Comparison of ENCODE assay signal across 15 cellular contexts in genomic region chr7:556837-557555, GRCh38. TPM values are rescaled to one million over a fixed set of nuclear protein-coding genes. Genes with fewer than 3 reads are reported as not detected.
DNase-seq lines count a peak whose midpoint lies in the region; FAIRE-seq and TF ChIP-seq lines count a peak whose summit lies in the region.
"Had no signal": no experiment of that assay in that cellular context is flagged by ENCODE, and none has a peak within 500 bp of the region (broad histone marks: within the 10 kb centered on the region; RNA-seq: fewer than 3 reads in every experiment).

No MANE protein-coding gene starts in this region.

- no peak overlapping the region for H2BK120ac ChIP-seq in H1 (replicated peaks; ENCODE audit: low read depth, low read length)
- H2BK120ac ChIP-seq in neuronal stem cell (ENCODE audit: low read depth, low read length): no peak overlapping the region

- H2BK5ac ChIP-seq in H1 (ENCODE audit: low read depth, low read length) (0 out of 2 replicates have a peak overlapping the region, but pooled peaks have one; percentile 35), neuronal stem cell (ENCODE audit: low read length) (peak overlapping the region; percentile 22)

- H3K4me1 ChIP-seq in ascending aorta (peaks cover 8 to 15% of the 10 kb centered on the region in 2 donors), H1 (replicated peaks in 1 of 4; ENCODE audit: control insufficient read depth in 3 of 4, insufficient read depth in 4 of 4, low read length in 3 of 4) (no peaks in the 10 kb centered on the region), neuronal stem cell (ENCODE audit: control insufficient read depth in 2 of 2, insufficient read depth in 1 of 2, low read depth in 1 of 2, low read length in 2 of 2) (no peaks in the 10 kb centered on the region), spleen (peaks cover 0 to 39% (median 15%) of the 10 kb centered on the region in 6 donors), tibial nerve (no peaks in the 10 kb centered on the region)
- H3K4me1 ChIP-seq: A549 had no signal

- H3K14ac ChIP-seq in H1 (ENCODE audit: insufficient read length) (no peak overlapping the region), neuronal stem cell (ENCODE audit: low read length) (no peak overlapping the region)

- H2AK5ac ChIP-seq in H1 (ENCODE audit: low read depth, low read length) (no peak overlapping the region), neuronal stem cell (ENCODE audit: low read depth, low read length) (peak overlapping the region; percentile 36)

- peak; percentile 48 for FAIRE-seq in HTR-8/SVneo (lab: Jason Lieb, UNC)
- no peak for FAIRE-seq in H1 (lab: Jason Lieb, UNC)
- FAIRE-seq: A549, H54 had no signal

- no peaks in the 10 kb centered on the region for H3K27me3 ChIP-seq in ascending aorta
- H3K27me3 ChIP-seq in H1 (replicated peaks in 1 of 4; ENCODE audit: control insufficient read depth in 3 of 4, extremely low read depth in 1 of 4, insufficient read depth in 3 of 4, low read length in 3 of 4): no peaks in the 10 kb centered on the region
- H3K27me3 ChIP-seq in neuronal stem cell (ENCODE audit: control insufficient read depth in 3 of 3, insufficient read depth in 3 of 3, low read depth in 1 of 3, low read length in 3 of 3): no peaks in the 10 kb centered on the region
- H3K27me3 ChIP-seq in MG63: no peaks in the 10 kb centered on the region
- no peaks in the 10 kb centered on the region for H3K27me3 ChIP-seq in spleen (replicated peaks in 1 of 7)
- H3K27me3 ChIP-seq in tibial nerve: no peaks in the 10 kb centered on the region
- H3K27me3 ChIP-seq: BLaER1 had no signal

- no peak overlapping the region for H3K56ac ChIP-seq in H1 (replicated peaks; ENCODE audit: insufficient read length, low read depth, low read length)

- TF ChIP-seq EP300 in H1 (IDR thresholded peaks at IDR 0.05; ENCODE audit: borderline replicate concordance in 1 of 2, low read depth in 2 of 2, low read length in 2 of 2) (no peak), tibial nerve (IDR thresholded peaks at IDR 0.05) (no peak)

- H3K79me1 ChIP-seq in H1 (ENCODE audit: low read depth, low read length): 0 out of 2 replicates have a peak, but pooled peaks cover 4% of the 10 kb centered on the region
- peaks cover 2% of the 10 kb centered on the region for H3K79me1 ChIP-seq in neuronal stem cell (ENCODE audit: low read depth, low read length)

- H2AFZ ChIP-seq in H1 (ENCODE audit: low read length): no peak overlapping the region
- H2AFZ ChIP-seq in neuronal stem cell (ENCODE audit: low read length): no peak overlapping the region

- H3K9ac ChIP-seq in H1 (replicated peaks in 1 of 4; ENCODE audit: extremely low read depth in 1 of 4, low read depth in 3 of 4, low read length in 3 of 4) (no peak overlapping the region), neuronal stem cell (ENCODE audit: low read depth, low read length, poor library complexity) (no peak overlapping the region)
- H3K9ac ChIP-seq: BLaER1 had no signal

- DNase-seq in HTR-8/SVneo (ENCODE audit: insufficient read length, low spot score) (no peak), ascending aorta (ENCODE audit: low spot score in 2 of 2) (no peak), H1 (ENCODE audit: low read depth in 1 of 2, low spot score in 2 of 2) (no peak), neuronal stem cell (ENCODE audit: low spot score) (no peak), MG63 (no peak), G401 (ENCODE audit: low spot score) (no peak), spleen (no peak), tibial nerve (ENCODE audit: low spot score in 2 of 2) (no peak)
- DNase-seq: CD8-positive, alpha-beta memory T cell; DMS53 had no signal

- TF ChIP-seq POLR2A in H1 (IDR thresholded peaks at IDR 0.05; ENCODE audit: control extremely low read depth in 1 of 2, low read depth in 2 of 2, low read length in 2 of 2): no peak
- TF ChIP-seq POLR2A in spleen (IDR thresholded peaks at IDR 0.05): no peak
- TF ChIP-seq POLR2A in tibial nerve (IDR thresholded peaks at IDR 0.05): no peak

- TF ChIP-seq RAD21 in H1 (IDR thresholded peaks at IDR 0.05 in 1 of 2, conservative IDR thresholded peaks at IDR 0.05 in 1 of 2; ENCODE audit: low read depth in 2 of 2, low read length in 2 of 2): no peak

- H3K9me3 ChIP-seq in ascending aorta: no peaks in the 10 kb centered on the region
- H3K9me3 ChIP-seq in H1 (ENCODE audit: insufficient read depth in 2 of 2, low read depth in 1 of 2, low read length in 1 of 2): peaks cover 0 to 5% of the 10 kb centered on the region in 2 experiments; a peak in 1 of 4 replicates
- peaks cover 5% of the 10 kb centered on the region in 2 donors for H3K9me3 ChIP-seq in neuronal stem cell (replicated peaks in 1 of 2; ENCODE audit: control insufficient read depth in 2 of 2, insufficient read depth in 1 of 2, low read depth in 1 of 2, low read length in 2 of 2)
- H3K9me3 ChIP-seq in MG63: no peaks in the 10 kb centered on the region
- H3K9me3 ChIP-seq in spleen: peaks cover 0 to 4% (median 0%) of the 10 kb centered on the region in 8 donors
- no peaks in the 10 kb centered on the region for H3K9me3 ChIP-seq in tibial nerve
- H3K9me3 ChIP-seq: A549, BLaER1 had no signal

- H3K18ac ChIP-seq in H1 (ENCODE audit: extremely low read depth, low read length): no peak overlapping the region
- H3K18ac ChIP-seq in neuronal stem cell (ENCODE audit: low read length): peak overlapping the region; percentile 1

- H4K5ac ChIP-seq in H1 (ENCODE audit: insufficient read length, low read depth, low read length): no peak overlapping the region

- H3K36me3 ChIP-seq in ascending aorta (no peaks in the 10 kb centered on the region), H1 (ENCODE audit: control insufficient read depth in 2 of 4, insufficient read depth in 4 of 4, low read length in 3 of 4) (no peaks in the 10 kb centered on the region), neuronal stem cell (replicated peaks in 1 of 2; ENCODE audit: control insufficient read depth in 2 of 2, insufficient read depth in 2 of 2, low read length in 2 of 2) (no peaks in the 10 kb centered on the region), MG63 (no peaks in the 10 kb centered on the region), spleen (peaks cover 0 to 11% (median 0%) of the 10 kb centered on the region in 6 donors), tibial nerve (no peaks in the 10 kb centered on the region)
- H3K36me3 ChIP-seq: BLaER1 had no signal

- H2BK12ac ChIP-seq in H1 (ENCODE audit: low read depth, low read length): no peak overlapping the region
- H2BK12ac ChIP-seq in neuronal stem cell (ENCODE audit: low read length): no peak overlapping the region

- no peak overlapping the region for H2BK20ac ChIP-seq in H1 (ENCODE audit: low read length)

- no peaks in the 10 kb centered on the region for H3K79me2 ChIP-seq in H1 (ENCODE audit: control insufficient read depth in 1 of 2, insufficient read depth in 2 of 2, low read length in 2 of 2)

- CTCF ChIA-PET in H1 (lab: Charles Lee; ENCODE audit: partially characterized antibody): interaction anchor here (1.2 kb wide), 1 partner anchor 230 kb away, joined by 5 read pairs; no protein-coding TSS in a partner anchor

- H4K8ac ChIP-seq in H1 (ENCODE audit: extremely low read depth, insufficient read depth, low read length): no peak overlapping the region; the same call in 1 of the 2 replicates
- no peak overlapping the region for H4K8ac ChIP-seq in neuronal stem cell (ENCODE audit: low read depth, low read length)

- H4K91ac ChIP-seq in H1 (replicated peaks; ENCODE audit: insufficient read length, low read length) (no peak overlapping the region), neuronal stem cell (ENCODE audit: low read depth, low read length, poor library complexity) (no peak overlapping the region)

- in situ Hi-C loops in G401 (cut with HindIII; ENCODE audit: low sequenced_read_pairs): no loop called here

- H3K27ac ChIP-seq in ascending aorta (peak overlapping the region; percentile 84 to 91), H1 (ENCODE audit: low read depth, low read length) (no peak overlapping the region), neuronal stem cell (replicated peaks; ENCODE audit: low read length) (no peak overlapping the region), spleen (no peak overlapping the region), tibial nerve (no peak overlapping the region)
- H3K27ac ChIP-seq: A549, BLaER1, HL-60 had no signal

- POLR2A ChIA-PET in H1 (lab: Charles Lee; ENCODE audit: partially characterized antibody): interaction anchor here (1.3 kb wide), 1 partner anchor 39 kb away, joined by 3 read pairs; no protein-coding TSS in a partner anchor

- H3K23ac ChIP-seq in H1 (ENCODE audit: insufficient read length) (no peak overlapping the region), neuronal stem cell (ENCODE audit: low read depth, low read length, poor library complexity) (no peak overlapping the region)

- peaks cover 0 to 3% of the 10 kb centered on the region in 2 experiments for H4K20me1 ChIP-seq in H1 (replicated peaks in 1 of 2; ENCODE audit: control insufficient read depth in 1 of 2, insufficient read depth in 2 of 2, low read length in 2 of 2)
- H4K20me1 ChIP-seq: BLaER1 had no signal

- H3K4me2 ChIP-seq in H1 (ENCODE audit: insufficient read depth in 1 of 2, low read depth in 2 of 2, low read length in 2 of 2) (no peak overlapping the region), neuronal stem cell (ENCODE audit: insufficient read depth, low read length, poor library complexity, severe bottlenecking) (no peak overlapping the region)
- H3K4me2 ChIP-seq: A549, BLaER1 had no signal

- WGBS in H1 (ENCODE audit: extremely low coverage in 1 of 2, insufficient coverage in 1 of 2, insufficient read length in 1 of 2, insufficient replicate concordance in 2 of 2, low coverage in 1 of 2, low lambda C conversion rate in 2 of 2, missing lambda C conversion rate in 1 of 2), 2 experiments: 95% methylated on average over 22 of the region's 32 CpGs; no CpG with 5 or more reads in 1 of the 2 experiments
- no CpG with 5 or more reads among the region's 32 CpGs for WGBS in neuronal stem cell (ENCODE audit: extremely low coverage in 2 of 2, insufficient read length in 2 of 2, insufficient replicate concordance in 1 of 2), 2 donors
- 85 to 91% (median 89%) methylated on average over 17 to 32 of the region's 32 CpGs for WGBS in spleen, 5 donors
- 90 to 92% methylated on average over 22 to 32 of the region's 32 CpGs for WGBS in tibial nerve, 2 donors

- no peak for TF ChIP-seq CTCF in ascending aorta (IDR thresholded peaks at IDR 0.05)
- TF ChIP-seq CTCF in H1 (IDR thresholded peaks at IDR 0.05; ENCODE audit: control extremely low read depth in 1 of 3, insufficient read depth in 1 of 3, low read depth in 1 of 3, low read length in 3 of 3): no peak
- no peak for TF ChIP-seq CTCF in spleen (IDR thresholded peaks at IDR 0.05 in 8 of 11, conservative IDR thresholded peaks at IDR 0.05 in 3 of 11)
- no peak for TF ChIP-seq CTCF in tibial nerve (IDR thresholded peaks at IDR 0.05)

- no peak overlapping the region for H2BK15ac ChIP-seq in H1 (ENCODE audit: low read length)
- H2BK15ac ChIP-seq in neuronal stem cell (ENCODE audit: low read length): no peak overlapping the region

- H3K4me3 ChIP-seq in ascending aorta: no peak overlapping the region
- no peak overlapping the region for H3K4me3 ChIP-seq in H1 (ENCODE audit: extremely low read depth in 1 of 4, insufficient read depth in 2 of 4, low read depth in 3 of 4, low read length in 4 of 4)
- no peak overlapping the region for H3K4me3 ChIP-seq in neuronal stem cell (ENCODE audit: low read length in 2 of 2)
- no peak overlapping the region for H3K4me3 ChIP-seq in MG63
- H3K4me3 ChIP-seq in spleen: no peak overlapping the region
- H3K4me3 ChIP-seq in tibial nerve: no peak overlapping the region
- H3K4me3 ChIP-seq: A549, BLaER1 had no signal

- peaks cover 2% of the 10 kb centered on the region; the same call in 1 of the 2 replicates for H3K23me2 ChIP-seq in H1 (ENCODE audit: low read depth, low read length)

- intact Hi-C loops in ascending aorta (cut with DNase I): loop anchor here (1.0 to 5.0 kb wide), 3 partner anchors 33 to 47 kb away; no protein-coding TSS in a partner anchor
- intact Hi-C loops in spleen (cut with DNase I; ENCODE audit: low total_unique reads): no loop called here

- no peak overlapping the region for H3K4ac ChIP-seq in H1 (replicated peaks; ENCODE audit: insufficient read length, low read depth, low read length)
- no peak overlapping the region for H3K4ac ChIP-seq in neuronal stem cell (ENCODE audit: low read length)

RNA-seq across cellular contexts. Expression of gene PDGFA, which starts 37.4 kb away (rescaled TPM):
- total RNA-seq in ascending aorta (349 TPM), spleen (10 to 100 TPM; 16.1 to 49.5 (median 24.5) TPM), tibial nerve (10 to 100 TPM; 33.4 to 84.1 (median 40.6) TPM)
- total RNA-seq in H1 (2021; fragmentation: NEBNext Ultra II Directional; extraction: Animal tissue kit (Norgen Biotek cat#: 25700)): 38.0 and 43.0 TPM in 2 replicates
- polyA plus RNA-seq in H1 (2011; rRNA removed) (21.1 and 22.3 TPM in 2 replicates), spleen (10 to 100 TPM in 1 of 3 donors, 1 to 10 TPM in 2; 6.1 to 16.8 (median 9.9) TPM)
- polyA plus RNA-seq in H1 (2011; cell fraction: cytosol; rRNA removed): 18.1 TPM
- polyA plus RNA-seq in H1 (2011; cell fraction: nucleus; rRNA removed): 42.6 TPM
- polyA plus RNA-seq in H1 (2012, experiment 1 of 2): 42.0 to 59.5 TPM (median 51.8 TPM) in 4 replicates
- 33.3 TPM for polyA plus RNA-seq in H1 (2012, experiment 2 of 2)
- polyA plus RNA-seq in H1 (2013, experiment 1 of 2): 34.8 TPM
- 38.8 TPM for polyA plus RNA-seq in H1 (2013, experiment 2 of 2)
- 46.5 and 53.1 TPM in 2 replicates for polyA minus RNA-seq in H1 (2011; rRNA and poly(A)+ RNA removed)
- 78.2 TPM for polyA minus RNA-seq in H1 (2011; cell fraction: cytosol; rRNA and poly(A)+ RNA removed)
- 31.0 TPM for polyA minus RNA-seq in H1 (2011; cell fraction: nucleus; rRNA and poly(A)+ RNA removed)
- polyA plus RNA-seq in neuronal stem cell (2013, experiment 1 of 2): 6.2 TPM
- 5.7 TPM for polyA plus RNA-seq in neuronal stem cell (2013, experiment 2 of 2)
- 4.9 and 33.7 TPM in 2 replicates for total RNA-seq in MG63 (2014; rRNA removed; shearing (Covaris generic); ENCODE audit: low replicate concordance)
- 0.34 and 2.6 TPM in 2 replicates for total RNA-seq in G401 (2014; rRNA removed; shearing (Covaris generic))
- polyA plus RNA-seq: IgD-negative memory B cell had no signal

Comparison
In these comparisons a context has a peak if more than half of its experiments do, and no peak if none do; other contexts are left out.
1. H3K27ac ChIP-seq: peak in ascending aorta (2 of 2); none in H1 (single experiment), neuronal stem cell (single experiment), spleen (0 of 8) and tibial nerve (0 of 4).